8 cellular contexts compared by ENCODE assay signal in genomic region chr10:13787015-13787421, GRCh38.
A peak's percentile ranks its signal among the peaks of the same experiment; 100 is the strongest.
DNase-seq lines count a peak whose midpoint lies in the region; ATAC-seq and TF ChIP-seq lines count a peak whose summit lies in the region.

No MANE protein-coding gene starts in this region.

- H3K36me3 ChIP-seq in OCI-LY1 (ENCODE audit: insufficient read depth, low read length): no peaks in the 10 kb centered on the region

- H3K4me2 ChIP-seq in OCI-LY1 (ENCODE audit: low read length): peak overlapping the region; percentile 25

- 38% methylated on average over 11 of the region's 11 CpGs for WGBS in lower leg skin, 2 donors

- no peaks in the 10 kb centered on the region for H3K9me2 ChIP-seq in OCI-LY1 (ENCODE audit: low read depth, low read length)

- H3K4me3 ChIP-seq in OCI-LY1 (ENCODE audit: low read depth, low read length, poor library complexity, severe bottlenecking): peak overlapping the region; percentile 34
- no peak overlapping the region for H3K4me3 ChIP-seq in lower leg skin (ENCODE audit: low read depth, poor library complexity, severe bottlenecking)

- H3F3A ChIP-seq in OCI-LY1 (ENCODE audit: insufficient read depth, low read length): no peaks in the 10 kb centered on the region

- no peaks in the 10 kb centered on the region for H3K27me3 ChIP-seq in OCI-LY1 (ENCODE audit: insufficient read depth, low read length)

- TF ChIP-seq CTCF in OCI-LY1 (IDR thresholded peaks at IDR 0.05; ENCODE audit: low read length) (no peak), lower leg skin (IDR thresholded peaks at IDR 0.05) (no peak)

- ATAC-seq in GM21526 (IDR thresholded peaks at IDR 0.05; ENCODE audit: low FRiP score, unreplicated experiment): peak; percentile 69

- DNase-seq in COLO829 (ENCODE audit: low spot score) (peak; percentile 56), activated gamma-delta T cell (lab: John Stamatoyannopoulos, UW) (peak; percentile 16), lower leg skin (ENCODE audit: low spot score in 2 of 2) (peak; percentile 33 to 85), OCI-M1 (lab: John Stamatoyannopoulos, UW) (no peak), cerebellum (ENCODE audit: low spot score) (no peak)
- peak; percentile 46 for DNase-seq in stimulated activated CD8-positive, alpha-beta memory T cell treated with anti-CD3 and anti-CD28 coated beads, Interleukin-7, amount 100 ng/mL, for 24 hours (ENCODE audit: low read depth)

- H3K4me1 ChIP-seq in OCI-LY1 (ENCODE audit: insufficient read depth, low read length, severe bottlenecking): peaks cover 30% of the 10 kb centered on the region

- no peaks in the 10 kb centered on the region for H3K9me3 ChIP-seq in OCI-LY1 (ENCODE audit: low read length)

- TF ChIP-seq POLR2A in lower leg skin (IDR thresholded peaks at IDR 0.05): no peak

- H2AFZ ChIP-seq in OCI-LY1 (ENCODE audit: low read length): peak overlapping the region; percentile 87; the same call in 1 of the 2 replicates

- intact Hi-C loops in lower leg skin (cut with DNase I; ENCODE audit: low total_unique reads): no loop called here

- peak overlapping the region; percentile 57 for H3K27ac ChIP-seq in OCI-LY1 (ENCODE audit: low read depth, low read length, poor library complexity, severe bottlenecking)

- H3K79me2 ChIP-seq in OCI-LY1 (ENCODE audit: insufficient read depth, low read length): no peaks in the 10 kb centered on the region

- no peaks in the 10 kb centered on the region for H4K20me1 ChIP-seq in OCI-LY1 (ENCODE audit: insufficient read depth, low read length)

- H3K9ac ChIP-seq in OCI-LY1 (ENCODE audit: low read length): no peak overlapping the region; the same call in 1 of the 2 replicates

Comparison
In these comparisons a context has a peak if more than half of its experiments do, and no peak if none do; other contexts are left out.
1. DNase-seq: peak in COLO829 (single experiment), activated gamma-delta T cell (single experiment), lower leg skin (2 of 2) and stimulated activated CD8-positive, alpha-beta memory T cell treated with anti-CD3 and anti-CD28 coated beads, Interleukin-7, amount 100 ng/mL, for 24 hours (single experiment); none in OCI-M1 (single experiment) and cerebellum (single experiment).